ENCODE assay signal across 14 cellular contexts in genomic region chr10:132193907-132194552, GRCh38. TPM values are rescaled to one million over a fixed set of nuclear protein-coding genes. Genes with fewer than 3 reads are reported as not detected.
A peak's percentile ranks its signal among the peaks of the same experiment; 100 is the strongest.
DNase-seq lines count a peak whose midpoint lies in the region; ATAC-seq, FAIRE-seq and TF ChIP-seq lines count a peak whose summit lies in the region.
"Had no signal": no experiment of that assay in that cellular context is flagged by ENCODE, and none has a peak within 500 bp of the region (broad histone marks: within the 10 kb centered on the region; RNA-seq: fewer than 3 reads in every experiment).

No MANE protein-coding gene starts in this region.

- peak; percentile 51 for DNase-seq in ACHN
- DNase-seq in H7: peak; percentile 74
- peak; percentile 24 for DNase-seq in activated CD4-positive, alpha-beta T cell treated with anti-CD3 and anti-CD28 coated beads, Interleukin-2, amount 50 U/mL, for 1 hour
- DNase-seq in kidney: peak; percentile 72
- no peak for DNase-seq in NCI-H1048 (lab: John Stamatoyannopoulos, UW)
- DNase-seq in GM10248 (ENCODE audit: extremely low spot score): no peak
- DNase-seq: activated effector memory CD4-positive, alpha-beta T cell treated with anti-CD3 and anti-CD28 coated beads, Interleukin-2, amount 50 U/mL, for 16 hours; NCI-H446 treated with DMSO at 0.1 percent for 48 hours; retina; SW 1271 had no signal

- H3K4me1 ChIP-seq in kidney (ENCODE audit: control insufficient read depth in 1 of 2, insufficient read depth in 1 of 2, low read depth in 1 of 2, low read length in 2 of 2): no peaks in the 10 kb centered on the region

- TF ChIP-seq CTCF in kidney (IDR thresholded peaks at IDR 0.05; ENCODE audit: borderline replicate concordance, extremely low read depth, insufficient read depth) (no peak), GM10248 (IDR thresholded peaks at IDR 0.05; ENCODE audit: control extremely low read depth, extremely low read depth, low read depth, missing control alignments) (no peak)

- ATAC-seq in HG03175 (IDR thresholded peaks at IDR 0.05; ENCODE audit: unreplicated experiment) (no peak), HG03139 (IDR thresholded peaks at IDR 0.05; ENCODE audit: unreplicated experiment) (no peak)

- H3K4me3 ChIP-seq in H7 (ENCODE audit: insufficient read depth, low read depth, low read length) (no peak overlapping the region), kidney (ENCODE audit: low read length in 2 of 2) (no peak overlapping the region)

- FAIRE-seq in kidney (lab: Jason Lieb, UNC): no peak
- FAIRE-seq: islet of Langerhans had no signal

- H3K36me3 ChIP-seq in H7 (replicated peaks; ENCODE audit: control insufficient read depth, insufficient read depth, low read length): no peaks in the 10 kb centered on the region
- H3K36me3 ChIP-seq in kidney (ENCODE audit: control insufficient read depth in 1 of 2, insufficient read depth in 2 of 2, low read length in 2 of 2): no peaks in the 10 kb centered on the region

- no peaks in the 10 kb centered on the region for H3K27me3 ChIP-seq in H7 (ENCODE audit: control insufficient read depth, insufficient read depth, low read length)

- H3K27ac ChIP-seq in kidney (ENCODE audit: low read depth in 2 of 2, low read length in 2 of 2): no peak overlapping the region

- POLR2A ChIA-PET in GM10248 (lab: Yijun Ruan, JAX): no interaction called here

- in situ Hi-C loops in ACHN (cut with HindIII; ENCODE audit: low pct_ligation_motif_present, low pct_unique_long_range_greater_than_20kb, low sequenced_read_pairs): no loop called here

- intact Hi-C loops in kidney (cut with DNase I): no loop called here

- CTCF ChIA-PET in GM10248 (lab: Yijun Ruan, JAX): no interaction called here

- H3K9ac ChIP-seq in kidney (ENCODE audit: low read length in 2 of 2): no peak overlapping the region

- H3K9me3 ChIP-seq in kidney (ENCODE audit: control insufficient read depth in 1 of 2, low read length in 2 of 2): no peaks in the 10 kb centered on the region

RNA-seq across cellular contexts. Expression of gene DPYSL4, which starts 7.3 kb away (rescaled TPM):
- 7.6 and 9.1 TPM in 2 replicates for total RNA-seq in H7 (2014; rRNA removed; shearing (Covaris generic))
- total RNA-seq in kidney: 0.60 TPM
- not detected for polyA plus RNA-seq in kidney (ENCODE audit: insufficient read depth, low read depth, low replicate concordance)
- polyA plus RNA-seq: CD8-positive, alpha-beta memory T cell had no signal

Comparison
In these comparisons a context has a peak if more than half of its experiments do, and no peak if none do; other contexts are left out.
1. DNase-seq: peak in ACHN (single experiment), H7 (single experiment), activated CD4-positive, alpha-beta T cell treated with anti-CD3 and anti-CD28 coated beads, Interleukin-2, amount 50 U/mL, for 1 hour (single experiment) and kidney (single experiment); none in NCI-H1048 (single experiment) and GM10248 (single experiment).